ENCODE assay signal across 1 cellular context in genomic region chr10:82914655-82915136, GRCh38.
TF ChIP-seq lines count a peak whose summit lies in the region.

No MANE protein-coding gene starts in this region.

TF ChIP-seq in GM12878, 131 proteins besides CTCF, POLR2A, EP300 and RAD21 (continued from another document):
- TF ChIP-seq ZNF274 (IDR thresholded peaks at IDR 0.05; ENCODE audit: insufficient read depth, insufficient read length) (no peak), BCLAF1 (IDR thresholded peaks at IDR 0.05) (no peak), SMC3 (IDR thresholded peaks at IDR 0.05; ENCODE audit: borderline replicate concordance, low read length) (no peak), IRF5 (IDR thresholded peaks at IDR 0.05; ENCODE audit: borderline replicate concordance) (no peak), BHLHE40 (IDR thresholded peaks at IDR 0.05; ENCODE audit: borderline replicate concordance in 1 of 2, low read depth in 2 of 2, low read length in 1 of 2) (no peak), CHD1 (IDR thresholded peaks at IDR 0.05; ENCODE audit: low read depth, low read length) (no peak), IKZF1 (conservative IDR thresholded peaks at IDR 0.05) (peak; percentile 58), POU2F2 (IDR thresholded peaks at IDR 0.05; ENCODE audit: borderline replicate concordance, low read depth, low read length) (no peak), GABPA (IDR thresholded peaks at IDR 0.05; ENCODE audit: low read depth) (no peak), BRCA1 (IDR thresholded peaks at IDR 0.05; ENCODE audit: low read depth, low read length) (no peak), TCF3 (IDR thresholded peaks at IDR 0.05; ENCODE audit: borderline replicate concordance, insufficient read depth, low read depth, low read length) (no peak), E2F4 (IDR thresholded peaks at IDR 0.05; ENCODE audit: low read depth, low read length) (no peak), MEF2A (IDR thresholded peaks at IDR 0.05; ENCODE audit: insufficient read depth, low read depth, low read length) (no peak), YY1 (IDR thresholded peaks at IDR 0.05; ENCODE audit: low read depth, low read length) (no peak), TCF12 (IDR thresholded peaks at IDR 0.05; ENCODE audit: low read depth, low read length) (peak; percentile 58; the same call in 1 of the 2 replicates), YBX1 (IDR thresholded peaks at IDR 0.05) (peak; percentile 86; the same call in 1 of the 2 replicates), FOXM1 (IDR thresholded peaks at IDR 0.05; ENCODE audit: low read depth, low read length) (peak; percentile 82; the same call in 1 of the 2 replicates), NBN (IDR thresholded peaks at IDR 0.05) (0 out of 2 replicates have a peak, but pooled peaks have one; percentile 53), PAX5 (IDR thresholded peaks at IDR 0.05; ENCODE audit: borderline replicate concordance, low read depth, low read length) (peak; percentile 54; the same call in 1 of the 2 replicates), ZNF592 (IDR thresholded peaks at IDR 0.05) (no peak), DPF2 (IDR thresholded peaks at IDR 0.05) (no peak), PRDM15 (CRISPR knock-in tag; IDR thresholded peaks at IDR 0.05) (no peak), SMAD1 (IDR thresholded peaks at IDR 0.05; ENCODE audit: low read depth, partially characterized antibody) (peak; percentile 88)
